1 cellular context compared by ENCODE assay signal in genomic region chr2:47243596-47244323, GRCh38.
TF ChIP-seq lines count a peak whose summit lies in the region.

No MANE protein-coding gene starts in this region.

TF ChIP-seq in H1, 55 proteins besides CTCF, POLR2A, EP300 and RAD21:
- no peak for TF ChIP-seq TAF7 (optimal IDR thresholded peaks at IDR 0.05; ENCODE audit: borderline replicate concordance, low read depth, low read length)
- TF ChIP-seq POU5F1 (IDR thresholded peaks at IDR 0.05; ENCODE audit: low read depth, low read length): no peak
- no peak for TF ChIP-seq CHD2 (IDR thresholded peaks at IDR 0.05; ENCODE audit: low read length)
- no peak for TF ChIP-seq SP4 (IDR thresholded peaks at IDR 0.05; ENCODE audit: low read length)
